ENCODE assay signal across 8 cellular contexts in the genomic region with DNA sequence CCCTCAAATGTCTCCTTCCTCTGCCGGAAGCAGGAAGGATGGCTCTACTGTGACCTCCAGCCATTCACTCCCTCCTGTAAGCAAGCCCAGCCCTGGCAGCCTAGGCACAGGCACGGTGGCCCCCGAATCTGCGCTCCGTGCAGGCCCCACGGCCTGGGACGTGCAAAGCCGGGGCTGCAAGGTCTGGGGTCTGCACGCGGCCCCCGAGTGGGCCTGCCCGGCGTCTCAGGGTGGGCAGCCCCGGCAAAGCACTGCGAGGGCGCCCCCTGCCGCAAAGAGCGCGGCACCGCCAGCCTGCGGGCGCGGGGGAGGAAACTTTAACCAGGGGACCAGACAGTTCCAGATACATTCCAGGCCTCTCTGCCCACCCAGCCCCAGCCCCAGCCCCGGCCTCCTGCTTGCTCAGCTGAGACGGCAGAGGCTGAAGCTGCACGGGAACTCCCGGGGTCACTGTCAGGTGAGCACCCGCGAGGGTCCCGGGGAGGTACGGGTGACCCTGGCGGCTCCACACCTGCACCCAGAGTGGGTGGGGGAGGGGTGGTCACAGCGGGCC.
DNase-seq lines count a peak whose midpoint lies in the region; ATAC-seq and TF ChIP-seq lines count a peak whose summit lies in the region.

No MANE protein-coding gene starts in this region.

- CTCF ChIA-PET in naive thymus-derived CD4-positive, alpha-beta T cell (lab: Charles Lee) = no interaction called here

- no peaks in the 10 kb centered on the region for H3K79me2 ChIP-seq in OCI-LY3 (ENCODE audit: low read length)

- peak; percentile 11 to 31 for DNase-seq in stimulated activated CD4-positive, alpha-beta T cell treated with anti-CD3 and anti-CD28 coated beads, Interleukin-2, amount 100 ng/mL, for 48 hours
- DNase-seq in stimulated activated CD4-positive, alpha-beta T cell treated with anti-CD3 and anti-CD28 coated beads, Interleukin-1b, Interleukin-23, amount 100 ng/mL, for 48 hours = no peak
- peak; percentile 77 for DNase-seq in epidermal melanocyte (ENCODE audit: insufficient read length, low spot score)
- no peak for DNase-seq in naive thymus-derived CD4-positive, alpha-beta T cell
- no peak for DNase-seq in stimulated activated naive CD4-positive, alpha-beta T cell treated with Interleukin-2 at 50 U/mL for 16 hours (lab: John Stamatoyannopoulos, UW)

- no peaks in the 10 kb centered on the region for H3K36me3 ChIP-seq in OCI-LY3 (replicated peaks; ENCODE audit: low read depth, low read length)
- peaks cover 0 to 87% (median 3%) of the 10 kb centered on the region in 3 experiments for H3K36me3 ChIP-seq in naive thymus-derived CD4-positive, alpha-beta T cell (ENCODE audit: control insufficient read depth in 2 of 3, insufficient read depth in 3 of 3, low read length in 3 of 3)

- no peak overlapping the region for H3K4me3 Mint-ChIP-seq in naive thymus-derived CD4-positive, alpha-beta T cell
- H3K4me3 Mint-ChIP-seq in activated T-helper 17 cell treated with anti-CD3 and anti-CD28 coated beads, Interleukin-2, amount 50 U/mL, for 72 hours = no peak overlapping the region

- intact Hi-C loops in naive thymus-derived CD4-positive, alpha-beta T cell (cut with micrococcal nuclease) = no loop called here

- H3K4me2 ChIP-seq in OCI-LY3 (ENCODE audit: low read length) = peak overlapping the region; percentile 62

- H3K4me3 ChIP-seq in OCI-LY3 (ENCODE audit: low read length) = peak overlapping the region; percentile 74
- no peak overlapping the region for H3K4me3 ChIP-seq in naive thymus-derived CD4-positive, alpha-beta T cell (ENCODE audit: low read length)

- POLR2A ChIA-PET in naive thymus-derived CD4-positive, alpha-beta T cell (lab: Charles Lee) = no interaction called here

- H3K4me1 ChIP-seq in OCI-LY3 (ENCODE audit: low read length) = peaks cover 34% of the 10 kb centered on the region
- no peaks in the 10 kb centered on the region for H3K4me1 ChIP-seq in naive thymus-derived CD4-positive, alpha-beta T cell (ENCODE audit: control insufficient read depth in 2 of 2, insufficient read depth in 2 of 2, low read length in 2 of 2)

- H3K9ac ChIP-seq in OCI-LY3 (ENCODE audit: low read length) = peak overlapping the region; percentile 32

- H3K27ac ChIP-seq in OCI-LY3 (ENCODE audit: low read length) = no peak overlapping the region
- H3K27ac ChIP-seq in naive thymus-derived CD4-positive, alpha-beta T cell (ENCODE audit: low read depth, low read length) = peak overlapping the region; percentile 4

- H3K9me3 ChIP-seq in OCI-LY3 (ENCODE audit: insufficient read depth, low read length) = no peaks in the 10 kb centered on the region
- no peaks in the 10 kb centered on the region for H3K9me3 ChIP-seq in naive thymus-derived CD4-positive, alpha-beta T cell (ENCODE audit: control insufficient read depth in 2 of 3, low read length in 3 of 3)

- no peaks in the 10 kb centered on the region for H3K27me3 ChIP-seq in OCI-LY3 (ENCODE audit: low read depth, low read length)
- H3K27me3 ChIP-seq in naive thymus-derived CD4-positive, alpha-beta T cell (ENCODE audit: control insufficient read depth in 2 of 2, insufficient read depth in 2 of 2, low read length in 2 of 2) = no peaks in the 10 kb centered on the region

- peaks cover 0 to 1% (median 0%) of the 10 kb centered on the region in 11 donors for H3K9me3 Mint-ChIP-seq in naive thymus-derived CD4-positive, alpha-beta T cell
- H3K9me3 Mint-ChIP-seq in activated T-helper 17 cell treated with anti-CD3 and anti-CD28 coated beads, Interleukin-2, amount 50 U/mL, for 72 hours = no peaks in the 10 kb centered on the region

- TF ChIP-seq CTCF in OCI-LY3 (IDR thresholded peaks at IDR 0.05; ENCODE audit: low read depth, low read length) = peak; percentile 94

- H3K27ac Mint-ChIP-seq in naive thymus-derived CD4-positive, alpha-beta T cell = no peak overlapping the region
- no peak overlapping the region for H3K27ac Mint-ChIP-seq in activated T-helper 17 cell treated with anti-CD3 and anti-CD28 coated beads, Interleukin-2, amount 50 U/mL, for 72 hours

- peaks cover 2 to 13% (median 7%) of the 10 kb centered on the region in 7 donors for H3K4me1 Mint-ChIP-seq in naive thymus-derived CD4-positive, alpha-beta T cell
- H3K4me1 Mint-ChIP-seq in activated T-helper 17 cell treated with anti-CD3 and anti-CD28 coated beads, Interleukin-2, amount 50 U/mL, for 72 hours = no peaks in the 10 kb centered on the region

- H3K27me3 Mint-ChIP-seq in naive thymus-derived CD4-positive, alpha-beta T cell = no peaks in the 10 kb centered on the region
- no peaks in the 10 kb centered on the region for H3K27me3 Mint-ChIP-seq in activated T-helper 17 cell treated with anti-CD3 and anti-CD28 coated beads, Interleukin-2, amount 50 U/mL, for 72 hours

- peak overlapping the region; percentile 8; the same call in 1 of the 2 replicates for H2AFZ ChIP-seq in OCI-LY3 (ENCODE audit: low read depth, low read length)

- no peaks in the 10 kb centered on the region for H4K20me1 ChIP-seq in OCI-LY3 (ENCODE audit: insufficient read depth, low read length)

- peaks cover 0 to 9% (median 0%) of the 10 kb centered on the region in 5 donors for H3K36me3 Mint-ChIP-seq in naive thymus-derived CD4-positive, alpha-beta T cell
- H3K36me3 Mint-ChIP-seq in activated T-helper 17 cell treated with anti-CD3 and anti-CD28 coated beads, Interleukin-2, amount 50 U/mL, for 72 hours (ENCODE audit: low read depth) = peaks cover 16% of the 10 kb centered on the region

- peak; percentile 33 for ATAC-seq in naive thymus-derived CD4-positive, alpha-beta T cell
- no peak for ATAC-seq in HG02870 (IDR thresholded peaks at IDR 0.05; ENCODE audit: unreplicated experiment)
- no peak for ATAC-seq in activated T-helper 17 cell treated with anti-CD3 and anti-CD28 coated beads, Interleukin-2, amount 50 U/mL, for 72 hours (replicated peaks)

Comparison
In these comparisons a context has a peak if more than half of its experiments do, and no peak if none do; other contexts are left out.
1. DNase-seq: peak in stimulated activated CD4-positive, alpha-beta T cell treated with anti-CD3 and anti-CD28 coated beads, Interleukin-2, amount 100 ng/mL, for 48 hours (2 of 2) and epidermal melanocyte (single experiment); none in stimulated activated CD4-positive, alpha-beta T cell treated with anti-CD3 and anti-CD28 coated beads, Interleukin-1b, Interleukin-23, amount 100 ng/mL, for 48 hours (single experiment), naive thymus-derived CD4-positive, alpha-beta T cell (0 of 9) and stimulated activated naive CD4-positive, alpha-beta T cell treated with Interleukin-2 at 50 U/mL for 16 hours (single experiment).